1 cellular context compared by ENCODE assay signal in genomic region chr7:159229683-159230475, GRCh38.
TF ChIP-seq lines count a peak whose summit lies in the region.

No MANE protein-coding gene starts in this region.

TF ChIP-seq in HepG2, 621 proteins besides CTCF, POLR2A, EP300 and RAD21 (continued from another document):
- TF ChIP-seq ZNF646 (CRISPR knock-in tag; IDR thresholded peaks at IDR 0.05) = no peak
- peak; percentile 92 for TF ChIP-seq ZNF281 (CRISPR knock-in tag; IDR thresholded peaks at IDR 0.05; ENCODE audit: borderline replicate concordance)
- peak; percentile 32 for TF ChIP-seq PAXIP1 (CRISPR knock-in tag; conservative IDR thresholded peaks at IDR 0.05)
- peak; percentile 66 for TF ChIP-seq CEBPG (CRISPR knock-in tag; IDR thresholded peaks at IDR 0.05)
- no peak for TF ChIP-seq PLSCR1 (CRISPR knock-in tag; IDR thresholded peaks at IDR 0.05; ENCODE audit: borderline replicate concordance)
- 0 out of 2 replicates have a peak, but pooled peaks have one; percentile 58 for TF ChIP-seq ZNF550 (CRISPR knock-in tag; IDR thresholded peaks at IDR 0.05; ENCODE audit: borderline replicate concordance)
- peak; percentile 55; the same call in 1 of the 2 replicates for TF ChIP-seq NCOR1 (IDR thresholded peaks at IDR 0.05; ENCODE audit: borderline replicate concordance, low read length)
- 0 out of 2 replicates have a peak, but pooled peaks have one; percentile 20 for TF ChIP-seq NR2F6 (IDR thresholded peaks at IDR 0.05)
- no peak for TF ChIP-seq NR2F6 (CRISPR knock-in tag; IDR thresholded peaks at IDR 0.05)
- peak; percentile 71; the same call in 1 of the 2 replicates for TF ChIP-seq TBX2 (CRISPR knock-in tag; IDR thresholded peaks at IDR 0.05; ENCODE audit: borderline replicate concordance)
- TF ChIP-seq SMARCC2 (IDR thresholded peaks at IDR 0.05) = no peak
- no peak for TF ChIP-seq CSRNP2 (CRISPR knock-in tag; conservative IDR thresholded peaks at IDR 0.05; ENCODE audit: low read depth)
- no peak for TF ChIP-seq SOX13 (IDR thresholded peaks at IDR 0.05)
- peak in 1 of 2 experiments; percentile 48; a peak in 1 of 4 replicates for TF ChIP-seq SOX13 (CRISPR knock-in tag; conservative IDR thresholded peaks at IDR 0.05 in 1 of 2, IDR thresholded peaks at IDR 0.05 in 1 of 2)
- TF ChIP-seq ZNF670 (CRISPR knock-in tag; IDR thresholded peaks at IDR 0.05; ENCODE audit: borderline replicate concordance) = no peak
- no peak for TF ChIP-seq RAD51 (IDR thresholded peaks at IDR 0.05; ENCODE audit: borderline replicate concordance)
- TF ChIP-seq SALL1 (CRISPR knock-in tag; IDR thresholded peaks at IDR 0.05) = peak; percentile 22
- no peak for TF ChIP-seq ZSCAN30 (CRISPR knock-in tag; IDR thresholded peaks at IDR 0.05)
- TF ChIP-seq ZNF878 (CRISPR knock-in tag; IDR thresholded peaks at IDR 0.05) = 0 out of 2 replicates have a peak, but pooled peaks have one; percentile 30
- peak; percentile 35; the same call in 1 of the 2 replicates for TF ChIP-seq TBX3 (IDR thresholded peaks at IDR 0.05; ENCODE audit: borderline replicate concordance)
TF ChIP-seq in HepG2: peak in this region for 18.
